Comparison of ENCODE assay signal across 10 cellular contexts in the genomic region with DNA sequence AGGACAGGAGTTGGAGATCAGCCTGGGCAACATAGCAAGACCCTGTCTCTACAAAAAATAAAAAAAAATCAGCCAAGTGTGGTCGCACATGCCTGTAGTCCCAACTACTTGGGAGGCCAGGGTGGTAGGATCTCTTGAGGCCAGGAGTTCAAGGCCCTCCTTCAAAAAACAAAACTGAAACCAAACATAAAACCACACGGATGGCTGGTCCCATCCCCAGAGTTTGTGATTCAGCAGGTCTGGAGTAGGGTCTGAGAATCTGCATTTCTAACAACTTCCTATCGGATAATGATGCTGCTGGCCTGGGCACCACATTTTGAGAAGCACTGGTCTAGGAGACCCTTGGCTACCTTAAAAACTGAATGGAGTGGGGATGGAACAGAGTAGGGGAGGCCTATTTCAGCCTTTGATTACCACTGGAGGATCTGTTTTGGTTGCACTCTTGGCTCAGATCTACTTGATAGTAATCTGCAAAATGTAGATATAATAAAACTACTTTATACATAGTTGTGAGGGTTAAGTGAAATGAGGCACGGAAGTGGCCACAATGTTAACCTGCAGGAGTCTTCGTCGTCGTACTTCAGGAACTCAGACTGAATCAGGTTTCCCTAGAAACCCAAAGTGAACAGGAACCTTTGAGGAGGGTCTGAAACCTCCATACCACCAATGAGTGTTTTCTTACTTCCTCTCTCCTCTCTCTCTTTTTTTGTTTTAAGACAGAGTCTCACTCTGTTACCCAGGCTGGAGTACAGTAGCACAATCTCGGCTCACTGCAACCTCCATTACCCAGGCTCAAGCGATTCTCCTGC. TPM values are rescaled to one million over a fixed set of nuclear protein-coding genes. Genes with fewer than 3 reads are reported as not detected.
DNase-seq lines count a peak whose midpoint lies in the region; ATAC-seq and TF ChIP-seq lines count a peak whose summit lies in the region.
"Had no signal": no experiment of that assay in that cellular context is flagged by ENCODE, and none has a peak within 500 bp of the region (broad histone marks: within the 10 kb centered on the region; RNA-seq: fewer than 3 reads in every experiment).

No MANE protein-coding gene starts in this region.

- H3K9ac ChIP-seq in OCI-LY3 (ENCODE audit: low read length), result no peak overlapping the region

- no peak for TF ChIP-seq CTCF in OCI-LY3 (IDR thresholded peaks at IDR 0.05; ENCODE audit: low read depth, low read length)

- peak; percentile 10 for DNase-seq in stimulated activated CD4-positive, alpha-beta T cell treated with anti-CD3 and anti-CD28 coated beads, Interleukin-15, amount 100 ng/mL, for 24 hours
- DNase-seq in stimulated activated CD4-positive, alpha-beta T cell treated with anti-CD3 and anti-CD28 coated beads, Interleukin-1b, Interleukin-23, amount 100 ng/mL, for 48 hours, result no peak
- no peak for DNase-seq in AG20443 (ENCODE audit: low spot score)
- DNase-seq in NCI-H2029 (lab: John Stamatoyannopoulos, UW), result no peak
- no peak for DNase-seq in posterior vena cava (ENCODE audit: low spot score)
- DNase-seq in NCI-H2107 (lab: John Stamatoyannopoulos, UW), result no peak
- DNase-seq: stimulated activated CD4-positive, alpha-beta T cell treated with anti-CD3 and anti-CD28 coated beads, Interleukin-2, amount 100 ng/mL, for 24 hours had no signal

- no peaks in the 10 kb centered on the region for H3K9me3 ChIP-seq in OCI-LY3 (ENCODE audit: insufficient read depth, low read length)

- peak; percentile 80 for ATAC-seq in HG02870 (IDR thresholded peaks at IDR 0.05; ENCODE audit: unreplicated experiment)

- no peaks in the 10 kb centered on the region for H3K79me2 ChIP-seq in OCI-LY3 (ENCODE audit: low read length)

- no peak overlapping the region for H2AFZ ChIP-seq in OCI-LY3 (ENCODE audit: low read depth, low read length)

- peaks cover 11% of the 10 kb centered on the region for H3K4me1 ChIP-seq in OCI-LY3 (ENCODE audit: low read length)

- intact Hi-C loops in posterior vena cava (cut with DNase I), result loop anchor here in 1 of 2 donors (10.0 kb wide), 1 partner anchor 125 kb away; no protein-coding TSS in a partner anchor

- peak overlapping the region; percentile 64 for H3K4me2 ChIP-seq in OCI-LY3 (ENCODE audit: low read length)

- H4K20me1 ChIP-seq in OCI-LY3 (ENCODE audit: insufficient read depth, low read length), result no peaks in the 10 kb centered on the region

- H3K36me3 ChIP-seq in OCI-LY3 (replicated peaks; ENCODE audit: low read depth, low read length), result no peaks in the 10 kb centered on the region

- H3K27me3 ChIP-seq in OCI-LY3 (ENCODE audit: low read depth, low read length), result peaks cover 23% of the 10 kb centered on the region

- peak overlapping the region; percentile 1 for H3K4me3 ChIP-seq in OCI-LY3 (ENCODE audit: low read length)

- H3K27ac ChIP-seq in OCI-LY3 (ENCODE audit: low read length), result no peak overlapping the region
- H3K27ac ChIP-seq: C4-2B had no signal

RNA-seq across cellular contexts. Expression of a gene that starts 25.5 kb away (rescaled TPM):
- 10 to 100 TPM; 82.8 to 87.5 TPM for total RNA-seq in posterior vena cava
